Comparison of ENCODE assay signal across 1 cellular context in genomic region chr3:161915283-161915682, GRCh38.
TF ChIP-seq lines count a peak whose summit lies in the region.

No MANE protein-coding gene starts in this region.

TF ChIP-seq in GM23338, 12 proteins besides CTCF, POLR2A, EP300 and RAD21:
- TF ChIP-seq ZNF462 (CRISPR knock-in tag; IDR thresholded peaks at IDR 0.05) = no peak
- TF ChIP-seq ZNF331 (CRISPR knock-in tag; IDR thresholded peaks at IDR 0.05; ENCODE audit: low read depth) = no peak
- TF ChIP-seq NANOG (IDR thresholded peaks at IDR 0.05; ENCODE audit: borderline replicate concordance) = no peak
- TF ChIP-seq CREB1 (CRISPR knock-in tag; IDR thresholded peaks at IDR 0.05; ENCODE audit: low read depth) = no peak
- TF ChIP-seq ZNF114 (CRISPR knock-in tag; IDR thresholded peaks at IDR 0.05) = no peak
- no peak for TF ChIP-seq ETS1 (IDR thresholded peaks at IDR 0.05)
- TF ChIP-seq STAT1 (IDR thresholded peaks at IDR 0.05; ENCODE audit: unreplicated experiment) = no peak
